Comparison of ENCODE assay signal across 12 cellular contexts in genomic region chr14:93041002-93041401, GRCh38.
DNase-seq lines count a peak whose midpoint lies in the region; ATAC-seq, FAIRE-seq and TF ChIP-seq lines count a peak whose summit lies in the region.
"Had no signal": no experiment of that assay in that cellular context is flagged by ENCODE, and none has a peak within 500 bp of the region (broad histone marks: within the 10 kb centered on the region; RNA-seq: fewer than 3 reads in every experiment).

No MANE protein-coding gene starts in this region.

- no TSS peak for BruUV-seq in K562 (replicated peaks; lab: Mats Ljungman, UMichigan)

- H3K4me1 ChIP-seq in heart left ventricle (peaks cover 8 to 93% (median 78%) of the 10 kb centered on the region in 12 donors), K562 (replicated peaks in 1 of 2; ENCODE audit: control insufficient read depth in 2 of 2, insufficient read depth in 2 of 2, low read length in 2 of 2) (peaks cover 19 to 36% of the 10 kb centered on the region in 2 experiments), tibial artery (peaks cover 0 to 90% (median 68%) of the 10 kb centered on the region in 4 donors)

- no peak overlapping the region for H3K4me2 ChIP-seq in K562 (ENCODE audit: insufficient read depth, low read length)

- H3K4me3 ChIP-seq in heart left ventricle: no peak overlapping the region
- no peak overlapping the region for H3K4me3 ChIP-seq in K562
- no peak overlapping the region for H3K4me3 ChIP-seq in tibial artery

- H3K27ac ChIP-seq in heart left ventricle: peak overlapping the region; percentile 79 to 96 (median 88)
- no peak overlapping the region for H3K27ac ChIP-seq in K562 (ENCODE audit: extremely low read depth, low read depth, low read length)
- H3K27ac ChIP-seq in tibial artery: peak overlapping the region; percentile 80

- H3K79me2 ChIP-seq in K562 (ENCODE audit: control insufficient read depth, insufficient read depth, low read length): no peaks in the 10 kb centered on the region; the same call in 2 of the 3 replicates

- H3K9ac ChIP-seq in K562 (ENCODE audit: insufficient read depth in 1 of 2, low read depth in 2 of 2, low read length in 2 of 2): no peak overlapping the region

- 0 out of 2 replicates have a peak, but pooled peaks cover 4% of the 10 kb centered on the region for H4K20me1 ChIP-seq in K562 (replicated peaks; ENCODE audit: control insufficient read depth, insufficient read depth, low read length)

- in situ Hi-C loops in K562 (cut with MboI): no loop called here

- CTCF ChIA-PET in K562 (lab: Yijun Ruan, JAX; ENCODE audit: low intra/inter-chr PET ratio): no interaction called here

- peaks cover 65% of the 10 kb centered on the region for H3K4me1 Mint-ChIP-seq in memory B cell

- 86 to 91% (median 89%) methylated on average over 5 of the region's 5 CpGs for WGBS in heart left ventricle, 4 donors
- WGBS in K562 (ENCODE audit: insufficient coverage, low coverage, missing lambda C conversion rate): 72% methylated on average over 3 of the region's 5 CpGs

- TF ChIP-seq EP300 in K562 (IDR thresholded peaks at IDR 0.05; ENCODE audit: low read length): no peak

- H3K27me3 ChIP-seq in heart left ventricle: no peaks in the 10 kb centered on the region
- H3K27me3 ChIP-seq in K562 (ENCODE audit: control insufficient read depth in 2 of 2, insufficient read depth in 2 of 2, low read length in 2 of 2): no peaks in the 10 kb centered on the region
- no peaks in the 10 kb centered on the region for H3K27me3 ChIP-seq in tibial artery
- H3K27me3 ChIP-seq: neutrophil had no signal

- intact Hi-C loops in heart left ventricle (cut with DNase I) (loop anchor here in 4 of 10 donors (5.0 to 10.0 kb wide), 6 partner anchors 51 to 71 kb away; no protein-coding TSS in a partner anchor), Right ventricle myocardium superior (cut with DNase I) (loop anchor here (5.0 kb wide), 1 partner anchor 69 kb away; no protein-coding TSS in a partner anchor), K562 (cut with micrococcal nuclease) (no loop called here), tibial artery (cut with DNase I; ENCODE audit: low total_unique reads) (no loop called here)

- no peaks in the 10 kb centered on the region for H3K27me3 Mint-ChIP-seq in memory B cell

- TF ChIP-seq POLR2A in heart left ventricle (IDR thresholded peaks at IDR 0.05) (no peak), K562 (conservative IDR thresholded peaks at IDR 0.05) (no peak)

- no peak for FAIRE-seq in K562 (lab: Jason Lieb, UNC)

- H3K36me3 ChIP-seq in heart left ventricle: no peaks in the 10 kb centered on the region
- no peaks in the 10 kb centered on the region for H3K36me3 ChIP-seq in K562 (ENCODE audit: control insufficient read depth, insufficient read depth, low read length)
- no peaks in the 10 kb centered on the region for H3K36me3 ChIP-seq in tibial artery
- H3K36me3 ChIP-seq: neutrophil had no signal

- H3K9me3 ChIP-seq in heart left ventricle (no peaks in the 10 kb centered on the region), K562 (replicated peaks; ENCODE audit: control insufficient read depth, insufficient read depth, low read depth, low read length) (no peaks in the 10 kb centered on the region), tibial artery (no peaks in the 10 kb centered on the region)
- H3K9me3 ChIP-seq: neutrophil had no signal

- peak overlapping the region; percentile 40 for H3K4me3 Mint-ChIP-seq in memory B cell

- no peak for TF ChIP-seq RAD21 in K562 (CRISPR knock-in tag; conservative IDR thresholded peaks at IDR 0.05 in 1 of 2, IDR thresholded peaks at IDR 0.05 in 1 of 2)

- TF ChIP-seq CTCF in heart left ventricle (IDR thresholded peaks at IDR 0.05) (no peak), K562 (IDR thresholded peaks at IDR 0.05 in 2 of 3, conservative IDR thresholded peaks at IDR 0.05 in 1 of 3; ENCODE audit: insufficient read depth in 2 of 3, low read depth in 1 of 3, low read length in 3 of 3) (no peak), tibial artery (IDR thresholded peaks at IDR 0.05) (no peak), GM20000 (IDR thresholded peaks at IDR 0.05; ENCODE audit: extremely low read depth, missing control alignments) (no peak)

- no peak overlapping the region for H2AFZ ChIP-seq in K562 (ENCODE audit: low read depth, low read length)

- peak overlapping the region; percentile 86 for H3K27ac Mint-ChIP-seq in memory B cell

- H3K9me3 Mint-ChIP-seq in memory B cell: no peaks in the 10 kb centered on the region

- ATAC-seq in heart left ventricle: no peak
- no peak for ATAC-seq in Right ventricle myocardium superior (ENCODE audit: poor library complexity)
- ATAC-seq in K562: no peak
- ATAC-seq in memory B cell (ENCODE audit: low read depth): no peak
- no peak for ATAC-seq in HG03196 (IDR thresholded peaks at IDR 0.05; ENCODE audit: unreplicated experiment)

- H3K36me3 Mint-ChIP-seq in memory B cell: no peaks in the 10 kb centered on the region

- POLR2A ChIA-PET in K562 (lab: Yijun Ruan, JAX): no interaction called here

- H3K9me1 ChIP-seq in K562 (ENCODE audit: control insufficient read depth, insufficient read depth, low read length): no peaks in the 10 kb centered on the region

- DNase-seq in heart left ventricle: no peak
- DNase-seq in Right ventricle myocardium superior: no peak
- no peak for DNase-seq in K562 (ENCODE audit: extremely low read depth in 1 of 4, low spot score in 3 of 4)
- no peak for DNase-seq in memory B cell (ENCODE audit: low spot score in 2 of 2)
- no peak for DNase-seq in tibial artery
- no peak for DNase-seq in GM20000 (ENCODE audit: low spot score)
- DNase-seq in DMS153 (lab: John Stamatoyannopoulos, UW): no peak
- DNase-seq: ACHN; activated CD8-positive, alpha-beta memory T cell treated with anti-CD3 and anti-CD28 coated beads, Interleukin-2, amount 50 U/mL, for 4 hours; DND-41 had no signal

TF ChIP-seq in K562, 482 proteins besides CTCF, POLR2A, EP300 and RAD21:
- TF ChIP-seq ZFP36 (IDR thresholded peaks at IDR 0.05; ENCODE audit: low read depth, low read length, partially characterized antibody): peak; percentile 38
- TF ChIP-seq U2AF1 (optimal IDR thresholded peaks at IDR 0.05; ENCODE audit: low read depth, low read length): no peak
TF ChIP-seq in K562: peak in this region for 1.
